Comparison of ENCODE assay signal across 1 cellular context in the genomic region with DNA sequence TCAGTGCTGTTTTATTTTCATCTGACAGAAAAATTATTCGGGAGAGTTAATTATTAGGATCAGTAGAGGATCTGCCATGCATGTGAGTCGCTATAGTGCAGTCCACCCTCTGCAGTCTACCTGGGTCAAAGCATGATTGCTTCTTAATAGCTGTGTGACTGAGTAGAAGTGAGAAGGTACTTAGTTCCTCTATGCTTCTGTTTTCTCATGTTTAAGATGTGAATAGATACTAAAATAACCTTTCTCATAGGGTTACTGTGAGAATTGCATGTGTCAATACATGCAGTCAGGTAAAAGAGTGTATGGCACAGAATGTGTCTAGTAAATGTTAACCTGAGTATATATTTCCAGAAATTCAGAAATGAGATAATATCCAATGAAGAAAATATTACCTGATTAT.
TF ChIP-seq lines count a peak whose summit lies in the region.

No MANE protein-coding gene starts in this region.

TF ChIP-seq in GM12878, 131 proteins besides CTCF, POLR2A, EP300 and RAD21 (continued from another document):
- TF ChIP-seq, protein P1, sequence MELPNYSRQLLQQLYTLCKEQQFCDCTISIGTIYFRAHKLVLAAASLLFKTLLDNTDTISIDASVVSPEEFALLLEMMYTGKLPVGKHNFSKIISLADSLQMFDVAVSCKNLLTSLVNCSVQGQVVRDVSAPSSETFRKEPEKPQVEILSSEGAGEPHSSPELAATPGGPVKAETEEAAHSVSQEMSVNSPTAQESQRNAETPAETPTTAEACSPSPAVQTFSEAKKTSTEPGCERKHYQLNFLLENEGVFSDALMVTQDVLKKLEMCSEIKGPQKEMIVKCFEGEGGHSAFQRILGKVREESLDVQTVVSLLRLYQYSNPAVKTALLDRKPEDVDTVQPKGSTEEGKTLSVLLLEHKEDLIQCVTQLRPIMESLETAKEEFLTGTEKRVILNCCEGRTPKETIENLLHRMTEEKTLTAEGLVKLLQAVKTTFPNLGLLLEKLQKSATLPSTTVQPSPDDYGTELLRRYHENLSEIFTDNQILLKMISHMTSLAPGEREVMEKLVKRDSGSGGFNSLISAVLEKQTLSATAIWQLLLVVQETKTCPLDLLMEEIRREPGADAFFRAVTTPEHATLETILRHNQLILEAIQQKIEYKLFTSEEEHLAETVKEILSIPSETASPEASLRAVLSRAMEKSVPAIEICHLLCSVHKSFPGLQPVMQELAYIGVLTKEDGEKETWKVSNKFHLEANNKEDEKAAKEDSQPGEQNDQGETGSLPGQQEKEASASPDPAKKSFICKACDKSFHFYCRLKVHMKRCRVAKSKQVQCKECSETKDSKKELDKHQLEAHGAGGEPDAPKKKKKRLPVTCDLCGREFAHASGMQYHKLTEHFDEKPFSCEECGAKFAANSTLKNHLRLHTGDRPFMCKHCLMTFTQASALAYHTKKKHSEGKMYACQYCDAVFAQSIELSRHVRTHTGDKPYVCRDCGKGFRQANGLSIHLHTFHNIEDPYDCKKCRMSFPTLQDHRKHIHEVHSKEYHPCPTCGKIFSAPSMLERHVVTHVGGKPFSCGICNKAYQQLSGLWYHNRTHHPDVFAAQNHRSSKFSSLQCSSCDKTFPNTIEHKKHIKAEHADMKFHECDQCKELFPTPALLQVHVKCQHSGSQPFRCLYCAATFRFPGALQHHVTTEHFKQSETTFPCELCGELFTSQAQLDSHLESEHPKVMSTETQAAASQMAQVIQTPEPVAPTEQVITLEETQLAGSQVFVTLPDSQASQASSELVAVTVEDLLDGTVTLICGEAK (IDR thresholded peaks at IDR 0.05; ENCODE audit: borderline replicate concordance) = no peak
- no peak for TF ChIP-seq STAT1 (conservative IDR thresholded peaks at IDR 0.05)
- no peak for TF ChIP-seq JUNB (IDR thresholded peaks at IDR 0.05)
- TF ChIP-seq MEF2B (IDR thresholded peaks at IDR 0.05; ENCODE audit: partially characterized antibody, poor library complexity, severe bottlenecking) = peak; percentile 65
- TF ChIP-seq, protein P2, sequence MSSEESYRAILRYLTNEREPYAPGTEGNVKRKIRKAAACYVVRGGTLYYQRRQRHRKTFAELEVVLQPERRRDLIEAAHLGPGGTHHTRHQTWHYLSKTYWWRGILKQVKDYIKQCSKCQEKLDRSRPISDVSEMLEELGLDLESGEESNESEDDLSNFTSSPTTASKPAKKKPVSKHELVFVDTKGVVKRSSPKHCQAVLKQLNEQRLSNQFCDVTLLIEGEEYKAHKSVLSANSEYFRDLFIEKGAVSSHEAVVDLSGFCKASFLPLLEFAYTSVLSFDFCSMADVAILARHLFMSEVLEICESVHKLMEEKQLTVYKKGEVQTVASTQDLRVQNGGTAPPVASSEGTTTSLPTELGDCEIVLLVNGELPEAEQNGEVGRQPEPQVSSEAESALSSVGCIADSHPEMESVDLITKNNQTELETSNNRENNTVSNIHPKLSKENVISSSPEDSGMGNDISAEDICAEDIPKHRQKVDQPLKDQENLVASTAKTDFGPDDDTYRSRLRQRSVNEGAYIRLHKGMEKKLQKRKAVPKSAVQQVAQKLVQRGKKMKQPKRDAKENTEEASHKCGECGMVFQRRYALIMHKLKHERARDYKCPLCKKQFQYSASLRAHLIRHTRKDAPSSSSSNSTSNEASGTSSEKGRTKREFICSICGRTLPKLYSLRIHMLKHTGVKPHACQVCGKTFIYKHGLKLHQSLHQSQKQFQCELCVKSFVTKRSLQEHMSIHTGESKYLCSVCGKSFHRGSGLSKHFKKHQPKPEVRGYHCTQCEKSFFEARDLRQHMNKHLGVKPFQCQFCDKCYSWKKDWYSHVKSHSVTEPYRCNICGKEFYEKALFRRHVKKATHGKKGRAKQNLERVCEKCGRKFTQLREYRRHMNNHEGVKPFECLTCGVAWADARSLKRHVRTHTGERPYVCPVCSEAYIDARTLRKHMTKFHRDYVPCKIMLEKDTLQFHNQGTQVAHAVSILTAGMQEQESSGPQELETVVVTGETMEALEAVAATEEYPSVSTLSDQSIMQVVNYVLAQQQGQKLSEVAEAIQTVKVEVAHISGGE (CRISPR knock-in tag; IDR thresholded peaks at IDR 0.05) = no peak
- no peak for TF ChIP-seq IKZF1 (conservative IDR thresholded peaks at IDR 0.05)
- TF ChIP-seq SIN3A (IDR thresholded peaks at IDR 0.05; ENCODE audit: low read depth, low read length) = no peak
- TF ChIP-seq RBBP5 (conservative IDR thresholded peaks at IDR 0.05) = no peak
- TF ChIP-seq KDM1A (IDR thresholded peaks at IDR 0.05; ENCODE audit: borderline replicate concordance) = no peak
- TF ChIP-seq RUNX3 (IDR thresholded peaks at IDR 0.05; ENCODE audit: low read length) = no peak
- TF ChIP-seq, protein P3, sequence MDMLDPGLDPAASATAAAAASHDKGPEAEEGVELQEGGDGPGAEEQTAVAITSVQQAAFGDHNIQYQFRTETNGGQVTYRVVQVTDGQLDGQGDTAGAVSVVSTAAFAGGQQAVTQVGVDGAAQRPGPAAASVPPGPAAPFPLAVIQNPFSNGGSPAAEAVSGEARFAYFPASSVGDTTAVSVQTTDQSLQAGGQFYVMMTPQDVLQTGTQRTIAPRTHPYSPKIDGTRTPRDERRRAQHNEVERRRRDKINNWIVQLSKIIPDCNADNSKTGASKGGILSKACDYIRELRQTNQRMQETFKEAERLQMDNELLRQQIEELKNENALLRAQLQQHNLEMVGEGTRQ (IDR thresholded peaks at IDR 0.05; ENCODE audit: borderline replicate concordance, low read depth, low read length) = no peak
- TF ChIP-seq, protein P4, sequence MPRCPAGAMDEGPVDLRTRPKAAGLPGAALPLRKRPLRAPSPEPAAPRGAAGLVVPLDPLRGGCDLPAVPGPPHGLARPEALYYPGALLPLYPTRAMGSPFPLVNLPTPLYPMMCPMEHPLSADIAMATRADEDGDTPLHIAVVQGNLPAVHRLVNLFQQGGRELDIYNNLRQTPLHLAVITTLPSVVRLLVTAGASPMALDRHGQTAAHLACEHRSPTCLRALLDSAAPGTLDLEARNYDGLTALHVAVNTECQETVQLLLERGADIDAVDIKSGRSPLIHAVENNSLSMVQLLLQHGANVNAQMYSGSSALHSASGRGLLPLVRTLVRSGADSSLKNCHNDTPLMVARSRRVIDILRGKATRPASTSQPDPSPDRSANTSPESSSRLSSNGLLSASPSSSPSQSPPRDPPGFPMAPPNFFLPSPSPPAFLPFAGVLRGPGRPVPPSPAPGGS (IDR thresholded peaks at IDR 0.05; ENCODE audit: borderline replicate concordance, insufficient read depth, low read depth, low read length, poor library complexity, severe bottlenecking) = peak; percentile 71
- no peak for TF ChIP-seq BHLHE40 (IDR thresholded peaks at IDR 0.05; ENCODE audit: borderline replicate concordance in 1 of 2, low read depth in 2 of 2, low read length in 1 of 2)
- TF ChIP-seq, protein P5, sequence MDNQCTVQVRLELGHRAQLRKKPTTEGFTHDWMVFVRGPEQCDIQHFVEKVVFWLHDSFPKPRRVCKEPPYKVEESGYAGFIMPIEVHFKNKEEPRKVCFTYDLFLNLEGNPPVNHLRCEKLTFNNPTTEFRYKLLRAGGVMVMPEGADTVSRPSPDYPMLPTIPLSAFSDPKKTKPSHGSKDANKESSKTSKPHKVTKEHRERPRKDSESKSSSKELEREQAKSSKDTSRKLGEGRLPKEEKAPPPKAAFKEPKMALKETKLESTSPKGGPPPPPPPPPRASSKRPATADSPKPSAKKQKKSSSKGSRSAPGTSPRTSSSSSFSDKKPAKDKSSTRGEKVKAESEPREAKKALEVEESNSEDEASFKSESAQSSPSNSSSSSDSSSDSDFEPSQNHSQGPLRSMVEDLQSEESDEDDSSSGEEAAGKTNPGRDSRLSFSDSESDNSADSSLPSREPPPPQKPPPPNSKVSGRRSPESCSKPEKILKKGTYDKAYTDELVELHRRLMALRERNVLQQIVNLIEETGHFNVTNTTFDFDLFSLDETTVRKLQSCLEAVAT (IDR thresholded peaks at IDR 0.05) = no peak
- TF ChIP-seq, protein P6, sequence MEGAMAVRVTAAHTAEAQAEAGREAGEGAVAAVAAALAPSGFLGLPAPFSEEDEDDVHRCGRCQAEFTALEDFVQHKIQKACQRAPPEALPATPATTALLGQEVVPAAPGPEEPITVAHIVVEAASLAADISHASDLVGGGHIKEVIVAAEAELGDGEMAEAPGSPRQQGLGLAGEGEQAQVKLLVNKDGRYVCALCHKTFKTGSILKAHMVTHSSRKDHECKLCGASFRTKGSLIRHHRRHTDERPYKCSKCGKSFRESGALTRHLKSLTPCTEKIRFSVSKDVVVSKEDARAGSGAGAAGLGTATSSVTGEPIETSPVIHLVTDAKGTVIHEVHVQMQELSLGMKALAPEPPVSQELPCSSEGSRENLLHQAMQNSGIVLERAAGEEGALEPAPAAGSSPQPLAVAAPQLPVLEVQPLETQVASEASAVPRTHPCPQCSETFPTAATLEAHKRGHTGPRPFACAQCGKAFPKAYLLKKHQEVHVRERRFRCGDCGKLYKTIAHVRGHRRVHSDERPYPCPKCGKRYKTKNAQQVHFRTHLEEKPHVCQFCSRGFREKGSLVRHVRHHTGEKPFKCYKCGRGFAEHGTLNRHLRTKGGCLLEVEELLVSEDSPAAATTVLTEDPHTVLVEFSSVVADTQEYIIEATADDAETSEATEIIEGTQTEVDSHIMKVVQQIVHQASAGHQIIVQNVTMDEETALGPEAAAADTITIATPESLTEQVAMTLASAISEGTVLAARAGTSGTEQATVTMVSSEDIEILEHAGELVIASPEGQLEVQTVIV (IDR thresholded peaks at IDR 0.05; ENCODE audit: borderline replicate concordance, partially characterized antibody) = no peak
- TF ChIP-seq ZNF24 (IDR thresholded peaks at IDR 0.05) = no peak
- TF ChIP-seq NRF1 (conservative IDR thresholded peaks at IDR 0.05; ENCODE audit: low read depth, low read length) = no peak
- TF ChIP-seq EZH2 (IDR thresholded peaks at IDR 0.05; ENCODE audit: borderline replicate concordance, control insufficient read depth, low read depth, low read length) = no peak
